18 cellular contexts compared by ENCODE assay signal in the genomic region with DNA sequence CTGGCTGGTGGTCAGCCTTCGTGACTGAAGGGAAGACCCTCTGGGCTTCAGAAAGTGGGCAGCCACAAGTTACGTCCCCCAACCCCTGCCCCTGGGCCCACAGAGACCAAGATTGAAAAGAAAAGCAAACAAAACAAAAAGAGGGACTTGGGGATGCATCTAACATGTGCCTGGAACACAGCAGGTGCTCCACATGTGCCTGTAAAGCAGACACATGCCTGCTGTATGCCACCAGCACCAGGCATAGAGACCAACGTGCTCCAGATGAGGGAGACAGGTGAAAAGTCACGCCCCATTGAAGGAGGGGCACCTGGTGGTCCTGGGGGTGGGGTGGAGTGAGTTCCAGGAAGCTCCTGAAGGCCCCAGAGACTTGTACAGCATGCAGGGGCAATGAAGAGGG. TPM values are rescaled to one million over a fixed set of nuclear protein-coding genes. Genes with fewer than 3 reads are reported as not detected.
DNase-seq lines count a peak whose midpoint lies in the region; TF ChIP-seq lines count a peak whose summit lies in the region.
"Had no signal": no experiment of that assay in that cellular context is flagged by ENCODE, and none has a peak within 500 bp of the region (broad histone marks: within the 10 kb centered on the region; RNA-seq: fewer than 3 reads in every experiment).

No MANE protein-coding gene starts in this region.

- no peak overlapping the region for H4K5ac ChIP-seq in mesendoderm (ENCODE audit: low read length)

- H2AK5ac ChIP-seq in mesendoderm (ENCODE audit: low read length), result peak overlapping the region; percentile 23

- no peak overlapping the region for H2BK5ac ChIP-seq in mesendoderm (ENCODE audit: low read length)

- DNase-seq in Peyer's patch, result no peak
- no peak for DNase-seq in mesendoderm
- DNase-seq in spleen, result no peak
- DNase-seq in anterior cingulate cortex (lab: John Stamatoyannopoulos, UW), result no peak
- no peak for DNase-seq in amniotic stem cell (lab: John Stamatoyannopoulos, UW)
- DNase-seq in HPDE6-E6E7 (ENCODE audit: extremely low spot score), result no peak
- no peak for DNase-seq in stimulated activated CD4-positive, alpha-beta T cell treated with anti-CD3 and anti-CD28 coated beads, Interleukin-12 subunit alpha, Interleukin-12 subunit beta, amount 100 ng/mL, for 4 hours
- DNase-seq: activated naive CD8-positive, alpha-beta T cell treated with anti-CD3 and anti-CD28 coated beads for 36 hours; CD8-positive, alpha-beta memory T cell; glutamatergic neuron; MM.1S; naive thymus-derived CD8-positive, alpha-beta T cell; NCI-H187; NCI-H774; T-helper 9 cell had no signal

- H3K4me2 ChIP-seq in mesendoderm (ENCODE audit: low read length), result no peak overlapping the region
- H3K4me2 ChIP-seq: PC-9 had no signal

- H3K79me2 ChIP-seq in mesendoderm (ENCODE audit: control insufficient read depth, insufficient read depth, low read length), result no peaks in the 10 kb centered on the region

- no CpG with 5 or more reads among the region's 4 CpGs for WGBS in mesendoderm (ENCODE audit: extremely low coverage, insufficient coverage, low lambda C conversion rate)
- WGBS in spleen, 5 donors, result 70 to 76% (median 74%) methylated on average over 4 of the region's 4 CpGs

- TF ChIP-seq POLR2A in Peyer's patch (IDR thresholded peaks at IDR 0.05) (no peak), spleen (IDR thresholded peaks at IDR 0.05) (no peak)

- H3K4ac ChIP-seq in mesendoderm (ENCODE audit: low read depth, low read length), result no peak overlapping the region

- H4K8ac ChIP-seq in mesendoderm (ENCODE audit: low read depth, low read length), result no peak overlapping the region

- H3K79me1 ChIP-seq in mesendoderm (ENCODE audit: low read length), result no peaks in the 10 kb centered on the region

- H3K23ac ChIP-seq in mesendoderm (ENCODE audit: low read length), result no peak overlapping the region

- intact Hi-C loops in spleen (cut with DNase I; ENCODE audit: low total_unique reads), result no loop called here

- H3K36me3 ChIP-seq in Peyer's patch, result no peaks in the 10 kb centered on the region
- no peaks in the 10 kb centered on the region for H3K36me3 ChIP-seq in mesendoderm (ENCODE audit: control insufficient read depth, insufficient read depth, low read length)
- H3K36me3 ChIP-seq in spleen, result no peaks in the 10 kb centered on the region

- peaks cover 0 to 18% (median 0%) of the 10 kb centered on the region in 4 donors for H3K4me1 ChIP-seq in Peyer's patch
- peaks cover 10% of the 10 kb centered on the region for H3K4me1 ChIP-seq in mesendoderm (ENCODE audit: control insufficient read depth, low read depth, low read length)
- peaks cover 0 to 48% (median 21%) of the 10 kb centered on the region in 6 donors for H3K4me1 ChIP-seq in spleen

- H2BK15ac ChIP-seq in mesendoderm (replicated peaks; ENCODE audit: low read depth), result no peak overlapping the region

- H3K27ac ChIP-seq in Peyer's patch (peak overlapping the region; percentile 5 to 43 (median 20)), cingulate gyrus (ENCODE audit: low read depth, low read length) (peak overlapping the region; percentile 89), mesendoderm (ENCODE audit: low read depth, low read length) (no peak overlapping the region), spleen (peak overlapping the region in 6 of 8 donors; percentile 51 to 70 (median 63))
- H3K27ac ChIP-seq: PC-9, SK-N-MC had no signal

- TF ChIP-seq CTCF in Peyer's patch (IDR thresholded peaks at IDR 0.05) (no peak), spleen (IDR thresholded peaks at IDR 0.05 in 8 of 11, conservative IDR thresholded peaks at IDR 0.05 in 3 of 11) (no peak)

- no peak overlapping the region for H3K18ac ChIP-seq in mesendoderm (ENCODE audit: low read length)

- peak overlapping the region; percentile 44 for H3K56ac ChIP-seq in mesendoderm (ENCODE audit: low read length)

- no peak overlapping the region for H2BK120ac ChIP-seq in mesendoderm (ENCODE audit: low read depth, low read length)

- H3K9me3 ChIP-seq in Peyer's patch (no peaks in the 10 kb centered on the region), spleen (no peaks in the 10 kb centered on the region)

- no peak overlapping the region for H3K9ac ChIP-seq in mesendoderm (ENCODE audit: low read length)

- H3K27me3 ChIP-seq in Peyer's patch, result no peaks in the 10 kb centered on the region
- H3K27me3 ChIP-seq in mesendoderm (ENCODE audit: insufficient read depth, low read length, poor library complexity), result no peaks in the 10 kb centered on the region
- H3K27me3 ChIP-seq in spleen (replicated peaks in 1 of 7), result no peaks in the 10 kb centered on the region

- H3K4me3 ChIP-seq in Peyer's patch (no peak overlapping the region), mesendoderm (ENCODE audit: low read length) (no peak overlapping the region), spleen (no peak overlapping the region)
- H3K4me3 ChIP-seq: PC-9, SK-N-MC had no signal

RNA-seq across cellular contexts. Expression of a gene that starts 11.9 kb away (rescaled TPM):
- total RNA-seq in Peyer's patch, result 100 to 1,000 TPM in 1 of 4 donors, 10 to 100 TPM in 3; 47.0 to 126 (median 80.7) TPM
- polyA plus RNA-seq in mesendoderm (2013, experiment 1 of 2), result 9.1 TPM
- 8.9 TPM for polyA plus RNA-seq in mesendoderm (2013, experiment 2 of 2)
- total RNA-seq in spleen, result 10 to 100 TPM; 14.1 to 25.3 (median 22.4) TPM
- 10 to 100 TPM in 1 of 3 donors, 1 to 10 TPM in 2; 3.5 to 15.3 (median 5.5) TPM for polyA plus RNA-seq in spleen
